In genomic region chr1:25616932-25617625, GRCh38 we compare ENCODE assay signal across 8 cellular contexts. TPM values are rescaled to one million over a fixed set of nuclear protein-coding genes. Genes with fewer than 3 reads are reported as not detected.
DNase-seq lines count a peak whose midpoint lies in the region; ATAC-seq and TF ChIP-seq lines count a peak whose summit lies in the region.

No MANE protein-coding gene starts in this region.

- H3K27ac ChIP-seq in ACC112 (ENCODE audit: low read depth, low read length), result no peak overlapping the region
- peak overlapping the region; percentile 75 to 88 (median 82) for H3K27ac ChIP-seq in esophagus muscularis mucosa (replicated peaks in 1 of 4)
- H3K27ac ChIP-seq in parathyroid adenoma, result peak overlapping the region; percentile 29

- TF ChIP-seq CTCF in WI38 (IDR thresholded peaks at IDR 0.05; ENCODE audit: low read depth, low read length) (no peak), esophagus muscularis mucosa (IDR thresholded peaks at IDR 0.05) (no peak), parathyroid adenoma (IDR thresholded peaks at IDR 0.05) (no peak)

- no peak for TF ChIP-seq EP300 in esophagus muscularis mucosa (IDR thresholded peaks at IDR 0.05)

- H3K4me1 ChIP-seq in ACC112 (ENCODE audit: control insufficient read depth, insufficient read depth, low read length, unreplicated experiment) (peaks cover 18% of the 10 kb centered on the region), esophagus muscularis mucosa (peaks cover 40 to 59% (median 56%) of the 10 kb centered on the region in 4 donors), parathyroid adenoma (no peaks in the 10 kb centered on the region)

- DNase-seq in esophagus muscularis mucosa (ENCODE audit: extremely low spot score) (no peak), OCI-M2 (lab: John Stamatoyannopoulos, UW; ENCODE audit: unreplicated experiment) (no peak)
- no peak for DNase-seq in activated CD4-positive, CD25-positive, alpha-beta regulatory T cell treated with anti-CD3 and anti-CD28 coated beads, Interleukin-2, amount 50 U/mL, for 72 hours

- no peaks in the 10 kb centered on the region for H3K79me2 ChIP-seq in ACC112 (ENCODE audit: control insufficient read depth, insufficient read depth, low read length, unreplicated experiment)
- H3K79me2 ChIP-seq in parathyroid adenoma, result no peaks in the 10 kb centered on the region

- no peak overlapping the region for H3K9ac ChIP-seq in parathyroid adenoma

- H3K9me3 ChIP-seq in esophagus muscularis mucosa, result no peaks in the 10 kb centered on the region
- no peaks in the 10 kb centered on the region for H3K9me3 ChIP-seq in parathyroid adenoma (ENCODE audit: control insufficient read depth, low read length)

- ATAC-seq in GM19328 (IDR thresholded peaks at IDR 0.05; ENCODE audit: unreplicated experiment) (peak; percentile 3), GM18861 (IDR thresholded peaks at IDR 0.05; ENCODE audit: unreplicated experiment) (no peak)

- no peak for TF ChIP-seq POLR2A in esophagus muscularis mucosa (IDR thresholded peaks at IDR 0.05; ENCODE audit: low read depth)

- intact Hi-C loops in esophagus muscularis mucosa (cut with DNase I), result loop anchor here (5.0 kb wide), 1 partner anchor 125 kb away; no protein-coding TSS in a partner anchor

- H3K4me2 ChIP-seq in parathyroid adenoma (ENCODE audit: low read length), result peak overlapping the region; percentile 95

- H3K4me3 ChIP-seq in ACC112 (ENCODE audit: low read depth, low read length) (peak overlapping the region; percentile 78), WI38 (ENCODE audit: low read depth, low read length) (peak overlapping the region; percentile 68), esophagus muscularis mucosa (peak overlapping the region; percentile 71 to 98 (median 96)), parathyroid adenoma (ENCODE audit: low read depth, low read length) (peak overlapping the region; percentile 74)

- no peaks in the 10 kb centered on the region for H3K36me3 ChIP-seq in ACC112 (ENCODE audit: insufficient read depth, low read length)
- H3K36me3 ChIP-seq in esophagus muscularis mucosa, result no peaks in the 10 kb centered on the region
- H3K36me3 ChIP-seq in parathyroid adenoma (ENCODE audit: control insufficient read depth, insufficient read depth, low read length), result no peaks in the 10 kb centered on the region

- 0% methylated on average over 23 of the region's 102 CpGs for WGBS in esophagus muscularis mucosa

- H2AFZ ChIP-seq in ACC112 (ENCODE audit: low read length, unreplicated experiment) (peak overlapping the region; percentile 60), parathyroid adenoma (peak overlapping the region; percentile 73)

- H3K27me3 ChIP-seq in ACC112 (ENCODE audit: insufficient read depth, low read length) (peaks cover 58% of the 10 kb centered on the region), esophagus muscularis mucosa (no peaks in the 10 kb centered on the region), parathyroid adenoma (ENCODE audit: control insufficient read depth, insufficient read depth, low read length) (no peaks in the 10 kb centered on the region)

RNA-seq across cellular contexts. Expression of gene MAN1C1, which starts 0.5 kb away (rescaled TPM):
- total RNA-seq in esophagus muscularis mucosa, result 10 to 100 TPM; 20.2 to 22.8 (median 20.7) TPM
